ENCODE assay signal across 22 cellular contexts in genomic region chrX:15410430-15410829, GRCh38. TPM values are rescaled to one million over a fixed set of nuclear protein-coding genes. Genes with fewer than 3 reads are reported as not detected.
DNase-seq lines count a peak whose midpoint lies in the region; FAIRE-seq and TF ChIP-seq lines count a peak whose summit lies in the region.
"Had no signal": no experiment of that assay in that cellular context is flagged by ENCODE, and none has a peak within 500 bp of the region (broad histone marks: within the 10 kb centered on the region; RNA-seq: fewer than 3 reads in every experiment).

No MANE protein-coding gene starts in this region.

- TF ChIP-seq EP300 in SK-N-SH (IDR thresholded peaks at IDR 0.05; ENCODE audit: borderline replicate concordance in 1 of 2, low read depth in 1 of 2, low read length in 1 of 2): peak in 1 of 2 experiments; percentile 17; a peak in 1 of 4 replicates

- no peaks in the 10 kb centered on the region for H3K9me3 ChIP-seq in SK-N-SH
- H3K9me3 ChIP-seq in astrocyte (ENCODE audit: insufficient read depth, low read depth, low read length): no peaks in the 10 kb centered on the region

- H3K4me3 ChIP-seq in LNCaP clone FGC (ENCODE audit: low read depth, low read length) (no peak overlapping the region), SK-N-SH (ENCODE audit: low read depth in 2 of 2, low read length in 1 of 2) (no peak overlapping the region), astrocyte (ENCODE audit: insufficient read depth, low read depth, low read length) (no peak overlapping the region)
- H3K4me3 ChIP-seq: GM23248 had no signal

- DNase-seq in LNCaP clone FGC (ENCODE audit: low read depth) (peak; percentile 22), SK-N-SH (no peak), astrocyte (ENCODE audit: low read depth) (no peak), nephron progenitor cell (no peak), HTR-8/SVneo (ENCODE audit: insufficient read length, low spot score) (no peak), kidney glomerular epithelial cell (lab: John Stamatoyannopoulos, UW) (no peak), erythroblast (lab: John Stamatoyannopoulos, UW) (no peak)
- DNase-seq in activated CD8-positive, alpha-beta memory T cell treated with anti-CD3 and anti-CD28 coated beads, Interleukin-2, amount 50 U/mL, for 48 hours: no peak
- DNase-seq: 8988T; C1 segment of cervical spinal cord; Calu3; CD4-positive, alpha-beta memory T cell; COR-L47; DMS53; DMS79 treated with DMSO at 0.1 percent for 48 hours; GF-D8; GM23248; H7; HCEC 1CT had no signal

- H3K36me3 Mint-ChIP-seq in astrocyte (ENCODE audit: low read depth, unreplicated experiment) (no peaks in the 10 kb centered on the region), nephron progenitor cell (ENCODE audit: low read depth) (peaks cover 5% of the 10 kb centered on the region)
- H3K36me3 Mint-ChIP-seq: CD4-positive, alpha-beta memory T cell had no signal

- no peaks in the 10 kb centered on the region for H3K79me2 ChIP-seq in SK-N-SH (ENCODE audit: insufficient read depth)
- no peaks in the 10 kb centered on the region for H3K79me2 ChIP-seq in astrocyte (ENCODE audit: insufficient read depth, low read length)

- H3K36me3 ChIP-seq in SK-N-SH (replicated peaks in 1 of 2; ENCODE audit: control insufficient read depth in 1 of 2, insufficient read depth in 2 of 2, low read length in 1 of 2) (no peaks in the 10 kb centered on the region), astrocyte (ENCODE audit: insufficient read depth, low read length) (no peaks in the 10 kb centered on the region)

- no peak overlapping the region for H3K4me3 Mint-ChIP-seq in astrocyte (ENCODE audit: unreplicated experiment)
- H3K4me3 Mint-ChIP-seq in nephron progenitor cell: no peak overlapping the region
- H3K4me3 Mint-ChIP-seq: CD4-positive, alpha-beta memory T cell had no signal

- H3K9me3 Mint-ChIP-seq in astrocyte (ENCODE audit: unreplicated experiment) (no peaks in the 10 kb centered on the region), nephron progenitor cell (peaks cover 4% of the 10 kb centered on the region)
- H3K9me3 Mint-ChIP-seq: CD4-positive, alpha-beta memory T cell had no signal

- H3K9ac ChIP-seq in SK-N-SH: no peak overlapping the region
- no peak overlapping the region for H3K9ac ChIP-seq in astrocyte (ENCODE audit: low read length)
- H3K9ac ChIP-seq: GM23248 had no signal

- POLR2A ChIA-PET in SK-N-SH (lab: Yijun Ruan, JAX): no interaction called here

- H2AFZ ChIP-seq in SK-N-SH (ENCODE audit: low read depth) (no peak overlapping the region), astrocyte (ENCODE audit: low read depth, low read length) (no peak overlapping the region)
- H2AFZ ChIP-seq: GM23248 had no signal

- H3K4me1 ChIP-seq in SK-N-SH (ENCODE audit: control insufficient read depth in 1 of 2, insufficient read depth in 2 of 2, low read depth in 1 of 2, low read length in 1 of 2) (peaks cover 0 to 16% of the 10 kb centered on the region in 2 experiments; a peak in 3 of 4 replicates), astrocyte (ENCODE audit: insufficient read depth, low read length) (no peaks in the 10 kb centered on the region)

- H3K27me3 Mint-ChIP-seq in astrocyte (ENCODE audit: low read depth, unreplicated experiment) (no peaks in the 10 kb centered on the region), nephron progenitor cell (ENCODE audit: low read depth, poor library complexity) (peaks cover 7% of the 10 kb centered on the region)

- no peak overlapping the region for H3K27ac Mint-ChIP-seq in astrocyte (ENCODE audit: unreplicated experiment)
- peak overlapping the region; percentile 95 for H3K27ac Mint-ChIP-seq in nephron progenitor cell
- H3K27ac Mint-ChIP-seq: CD4-positive, alpha-beta memory T cell had no signal

- CTCF ChIA-PET in SK-N-SH (lab: Yijun Ruan, JAX): interaction anchor here (0.6 to 1.2 kb wide), 2 partner anchors 57 to 216 kb away, joined by 3 read pairs; no protein-coding TSS in a partner anchor

- TF ChIP-seq CTCF in LNCaP clone FGC (IDR thresholded peaks at IDR 0.05; ENCODE audit: control insufficient read depth, extremely low read depth, insufficient read depth): no peak
- TF ChIP-seq CTCF in SK-N-SH (IDR thresholded peaks at IDR 0.05): no peak
- no peak for TF ChIP-seq CTCF in astrocyte (IDR thresholded peaks at IDR 0.05; ENCODE audit: insufficient read depth, low read depth, low read length)
- TF ChIP-seq CTCF in nephron progenitor cell (IDR thresholded peaks at IDR 0.05): no peak

- H3K9me2 ChIP-seq in SK-N-SH: no peaks in the 10 kb centered on the region

- H3K27me3 ChIP-seq in SK-N-SH (ENCODE audit: insufficient read depth) (no peaks in the 10 kb centered on the region), astrocyte (ENCODE audit: insufficient read depth, low read length) (no peaks in the 10 kb centered on the region)

- FAIRE-seq in astrocyte (lab: Jason Lieb, UNC): peak; percentile 34
- no peak for FAIRE-seq in HTR-8/SVneo (lab: Jason Lieb, UNC)
- FAIRE-seq: GM12891, H1 had no signal

- TF ChIP-seq RAD21 in SK-N-SH (IDR thresholded peaks at IDR 0.05; ENCODE audit: low read length): no peak

- no peak overlapping the region for H3K4me2 ChIP-seq in SK-N-SH
- no peak overlapping the region for H3K4me2 ChIP-seq in astrocyte (ENCODE audit: low read length)

- H4K20me1 ChIP-seq in SK-N-SH (ENCODE audit: insufficient read depth) (no peaks in the 10 kb centered on the region), astrocyte (ENCODE audit: insufficient read depth, low read length) (no peaks in the 10 kb centered on the region)

- H3K27ac ChIP-seq in SK-N-SH (ENCODE audit: low read depth in 2 of 2, low read length in 1 of 2) (peak overlapping the region in 1 of 2 experiments; percentile 92; a peak in 2 of 4 replicates), astrocyte (ENCODE audit: low read depth, low read length) (no peak overlapping the region)
- H3K27ac ChIP-seq: GM23248 had no signal

- no peaks in the 10 kb centered on the region for H3F3A ChIP-seq in SK-N-SH (replicated peaks; ENCODE audit: insufficient read depth)

- TF ChIP-seq POLR2A in erythroblast (IDR thresholded peaks at IDR 0.05; ENCODE audit: low read length): no peak

- H3K4me1 Mint-ChIP-seq in astrocyte (ENCODE audit: low read depth, unreplicated experiment) (no peaks in the 10 kb centered on the region), nephron progenitor cell (peaks cover 48% of the 10 kb centered on the region)
- H3K4me1 Mint-ChIP-seq: CD4-positive, alpha-beta memory T cell had no signal

TF ChIP-seq in SK-N-SH, 30 proteins besides CTCF, POLR2A, EP300 and RAD21:
- TF ChIP-seq TCF12 (IDR thresholded peaks at IDR 0.05) (0 out of 2 replicates have a peak, but pooled peaks have one; percentile 21), RXRA (IDR thresholded peaks at IDR 0.05; ENCODE audit: borderline replicate concordance, low read depth) (no peak), POLR2AphosphoS5 (IDR thresholded peaks at IDR 0.05; ENCODE audit: low read depth, low read length) (0 out of 2 replicates have a peak, but pooled peaks have one; percentile 26), TAF1 (IDR thresholded peaks at IDR 0.05; ENCODE audit: borderline replicate concordance, low read depth, low read length) (no peak), SIN3A (IDR thresholded peaks at IDR 0.05; ENCODE audit: borderline replicate concordance, low read depth, low read length) (no peak), JUND (IDR thresholded peaks at IDR 0.05) (no peak), YY1 (IDR thresholded peaks at IDR 0.05; ENCODE audit: low read depth) (no peak), IRF3 (IDR thresholded peaks at IDR 0.05; ENCODE audit: low read depth, low read length) (no peak), MXI1 (IDR thresholded peaks at IDR 0.05; ENCODE audit: low read depth, low read length) (no peak), RFX5 (IDR thresholded peaks at IDR 0.05; ENCODE audit: low read length) (no peak), TEAD4 (IDR thresholded peaks at IDR 0.05; ENCODE audit: borderline replicate concordance, insufficient read depth) (no peak), EZH2phosphoT487 (IDR thresholded peaks at IDR 0.05; ENCODE audit: borderline replicate concordance, low read depth) (no peak)

RNA-seq across cellular contexts. Expression of gene VEGFD, which starts 26.2 kb away (rescaled TPM):
- 5.3 and 6.3 TPM in 2 replicates for polyA plus RNA-seq in SK-N-SH (2012; rRNA removed)
- polyA plus RNA-seq in SK-N-SH (2012; cell fraction: cytosol; rRNA removed): 6.8 and 7.3 TPM in 2 replicates
- polyA plus RNA-seq in SK-N-SH (2012; cell fraction: nucleus; rRNA removed): 1.6 and 3.2 TPM in 2 replicates
- total RNA-seq in astrocyte: not detected in 2 replicates
- total RNA-seq: G401, GM23248, H1 had no signal
- polyA plus RNA-seq: CD4-positive, alpha-beta memory T cell; GM23248 had no signal
